In genomic region chr6:85961125-85961524, GRCh38 we compare ENCODE assay signal across 9 cellular contexts.
"Had no signal": no experiment of that assay in that cellular context is flagged by ENCODE, and none has a peak within 500 bp of the region (broad histone marks: within the 10 kb centered on the region; RNA-seq: fewer than 3 reads in every experiment).

No MANE protein-coding gene starts in this region.

- H3K9me3 ChIP-seq: HAP-1 had no signal

- H3K27ac ChIP-seq: GM23248 had no signal

- ATAC-seq: GM23338, HCT116 had no signal

- H3K4me3 ChIP-seq: GM23248, GM23338, HAP-1 had no signal

- H3K4me1 ChIP-seq: HAP-1 had no signal

- H3K36me3 ChIP-seq: HAP-1 had no signal

- DNase-seq: GM23248, GOT3, H7, H9, HCEC 1CT, HFFc6 had no signal
